Comparison of ENCODE assay signal across 19 cellular contexts in genomic region chr5:124087752-124088151, GRCh38.
"Had no signal": no experiment of that assay in that cellular context is flagged by ENCODE, and none has a peak within 500 bp of the region (broad histone marks: within the 10 kb centered on the region; RNA-seq: fewer than 3 reads in every experiment).

No MANE protein-coding gene starts in this region.

- H3K9me3 Mint-ChIP-seq: activated CD4-positive, alpha-beta T cell treated with anti-CD3 and anti-CD28 coated beads, Interleukin-2, amount 10 ng/mL, durations not matched to agents 7 days and 5 days; activated naive CD4-positive, alpha-beta T cell treated with anti-CD3 and anti-CD28 coated beads, Interleukin-2, amount 50 U/mL, for 24 hours had no signal

- H3K4me1 Mint-ChIP-seq: activated CD4-positive, alpha-beta T cell treated with anti-CD3 and anti-CD28 coated beads, Interleukin-2, amount 10 ng/mL, durations not matched to agents 7 days and 5 days; activated naive CD4-positive, alpha-beta T cell treated with anti-CD3 and anti-CD28 coated beads, Interleukin-2, amount 50 U/mL, for 24 hours had no signal

- DNase-seq: activated CD4-positive, alpha-beta T cell treated with anti-CD3 and anti-CD28 coated beads, Interleukin-2, amount 10 ng/mL, durations not matched to agents 7 days and 5 days; activated CD8-positive, alpha-beta T cell treated with anti-CD3 and anti-CD28 coated beads, Interleukin-2, amount 10 ng/mL, durations not matched to agents 7 days and 5 days; activated gamma-delta T cell treated with Interleukin-2 at 50 U/mL for 16 hours; anterior cingulate cortex; body of pancreas; cortex of kidney; endodermal cell; esophagus squamous epithelium; gastrocnemius medialis; heart right ventricle; left colon; mesenchymal stem cell; mucosa of descending colon; psoas muscle; right cardiac atrium; stimulated activated CD4-positive, alpha-beta T cell treated with anti-CD3 and anti-CD28 coated beads, Interleukin-4, amount 100 ng/mL, for 4 hours; stimulated activated naive CD8-positive, alpha-beta T cell treated with anti-CD3 and anti-CD28 coated beads, Interleukin-15, Interleukin-2, amounts not matched to agents 100 U/mL and 50 U/mL, for 24 hours; upper lobe of left lung had no signal

- H3K36me3 Mint-ChIP-seq: activated naive CD4-positive, alpha-beta T cell treated with anti-CD3 and anti-CD28 coated beads, Interleukin-2, amount 50 U/mL, for 24 hours had no signal

- H3K27ac Mint-ChIP-seq: activated CD4-positive, alpha-beta T cell treated with anti-CD3 and anti-CD28 coated beads, Interleukin-2, amount 10 ng/mL, durations not matched to agents 7 days and 5 days; activated CD8-positive, alpha-beta T cell treated with anti-CD3 and anti-CD28 coated beads, Interleukin-2, amount 10 ng/mL, durations not matched to agents 7 days and 5 days; activated naive CD4-positive, alpha-beta T cell treated with anti-CD3 and anti-CD28 coated beads, Interleukin-2, amount 50 U/mL, for 24 hours; endodermal cell had no signal

- H3K27me3 Mint-ChIP-seq: activated CD4-positive, alpha-beta T cell treated with anti-CD3 and anti-CD28 coated beads, Interleukin-2, amount 10 ng/mL, durations not matched to agents 7 days and 5 days; activated naive CD4-positive, alpha-beta T cell treated with anti-CD3 and anti-CD28 coated beads, Interleukin-2, amount 50 U/mL, for 24 hours had no signal

- H3K4me3 Mint-ChIP-seq: activated CD4-positive, alpha-beta T cell treated with anti-CD3 and anti-CD28 coated beads, Interleukin-2, amount 10 ng/mL, durations not matched to agents 7 days and 5 days; activated CD8-positive, alpha-beta T cell treated with anti-CD3 and anti-CD28 coated beads, Interleukin-2, amount 10 ng/mL, durations not matched to agents 7 days and 5 days; activated naive CD4-positive, alpha-beta T cell treated with anti-CD3 and anti-CD28 coated beads, Interleukin-2, amount 50 U/mL, for 24 hours; endodermal cell had no signal
